Comparison of ENCODE assay signal across 8 cellular contexts in genomic region chr2:206981739-206982336, GRCh38. TPM values are rescaled to one million over a fixed set of nuclear protein-coding genes. Genes with fewer than 3 reads are reported as not detected.
DNase-seq lines count a peak whose midpoint lies in the region; ATAC-seq and TF ChIP-seq lines count a peak whose summit lies in the region.

No MANE protein-coding gene starts in this region.

- H3K36me3 ChIP-seq in liver (ENCODE audit: control insufficient read depth in 4 of 4, insufficient read depth in 3 of 4, low read depth in 1 of 4, low read length in 3 of 4), result no peaks in the 10 kb centered on the region

- peak; percentile 72 to 98 (median 92) for TF ChIP-seq CTCF in dorsolateral prefrontal cortex (IDR thresholded peaks at IDR 0.05 in 54 of 56, conservative IDR thresholded peaks at IDR 0.05 in 2 of 56; ENCODE audit: low read depth in 1 of 56, partially characterized antibody in 56 of 56)
- TF ChIP-seq CTCF in liver (IDR thresholded peaks at IDR 0.05; ENCODE audit: low read depth, low read length, missing input control), result peak; percentile 64

- DNase-seq in A172 (ENCODE audit: low spot score) (peak; percentile 68), GOT3 (lab: John Stamatoyannopoulos, UW) (peak; percentile 31), NCI-H345 treated with DMSO at 0.1 percent for 48 hours (lab: John Stamatoyannopoulos, UW; ENCODE audit: unreplicated experiment) (peak; percentile 29), dorsolateral prefrontal cortex (peak; percentile 81 to 94 (median 88))
- peak; percentile 37 to 39 for DNase-seq in activated CD4-positive, alpha-beta T cell treated with anti-CD3 and anti-CD28 coated beads, Interleukin-2, amount 50 U/mL, for 4 hours
- DNase-seq in stimulated activated CD8-positive, alpha-beta memory T cell treated with anti-CD3 and anti-CD28 coated beads, Interleukin-2, amount 100 ng/mL, for 48 hours (ENCODE audit: low read depth in 2 of 2), result peak; percentile 20 to 25

- 54% methylated on average over 8 of the region's 8 CpGs for WGBS in liver

- H3K27me3 ChIP-seq in dorsolateral prefrontal cortex (no peaks in the 10 kb centered on the region), liver (ENCODE audit: control insufficient read depth in 4 of 4, insufficient read depth in 4 of 4, low read length in 3 of 4) (peaks cover 0 to 3% (median 0%) of the 10 kb centered on the region in 4 donors)

- no peaks in the 10 kb centered on the region for H3K4me1 ChIP-seq in liver (ENCODE audit: control insufficient read depth in 4 of 4, insufficient read depth in 4 of 4, low read length in 3 of 4)

- H3K9me3 ChIP-seq in liver (ENCODE audit: control insufficient read depth in 4 of 4, low read length in 3 of 4), result no peaks in the 10 kb centered on the region

- intact Hi-C loops in dorsolateral prefrontal cortex (cut with DNase I), result loop anchor here (1.0 to 10.0 kb wide), 13 partner anchors 61 to 493 kb away; partner anchors contain the start of gene KLF7 (in 1 of the 2)

- no peak overlapping the region for H3K9ac ChIP-seq in liver (ENCODE audit: low read depth in 1 of 2, low read length in 2 of 2)

- peak overlapping the region; percentile 19 to 71 (median 52) for H3K4me3 ChIP-seq in dorsolateral prefrontal cortex
- H3K4me3 ChIP-seq in liver (ENCODE audit: low read depth in 1 of 3, low read length in 3 of 3), result no peak overlapping the region

- ATAC-seq in GM18517 (IDR thresholded peaks at IDR 0.05; ENCODE audit: unreplicated experiment), result no peak

- H3K27ac ChIP-seq in dorsolateral prefrontal cortex, result peak overlapping the region in 51 of 59 donors; percentile 3 to 87 (median 67)
- no peak overlapping the region for H3K27ac ChIP-seq in liver (ENCODE audit: low read depth in 1 of 2, low read length in 2 of 2)

- TF ChIP-seq RAD21 in liver (IDR thresholded peaks at IDR 0.05), result peak; percentile 91

TF ChIP-seq in liver, 16 proteins besides CTCF, POLR2A, EP300 and RAD21:
- no peak for TF ChIP-seq GABPA (IDR thresholded peaks at IDR 0.05 in 1 of 2, conservative IDR thresholded peaks at IDR 0.05 in 1 of 2)
- no peak for TF ChIP-seq HNF4G (IDR thresholded peaks at IDR 0.05)
- TF ChIP-seq ATF3 (IDR thresholded peaks at IDR 0.05), result no peak
- TF ChIP-seq FOXA1 (IDR thresholded peaks at IDR 0.05), result no peak
TF ChIP-seq in liver: peak in this region for 0.

RNA-seq across cellular contexts. Expression of gene CPO, which starts 42.5 kb away (rescaled TPM):
- not detected in 2 replicates for total RNA-seq in A172 (2014; rRNA removed; shearing (Covaris generic))
- total RNA-seq in dorsolateral prefrontal cortex, result 1 to 10 TPM in 116 of 120 experiments, under 1 TPM in 3, not detected in 1; 0.82 to 6.2 (median 2.3) TPM
- total RNA-seq in liver, result under 1 TPM in 1 of 2 donors, not detected in 1; 0.25 TPM
- under 1 TPM; 0.07 to 0.31 TPM for polyA plus RNA-seq in liver

Comparison
In these comparisons a context has a peak if more than half of its experiments do, and no peak if none do; other contexts are left out.
1. DNase-seq: peak in every context shown above with its lines; median percentile 88 in dorsolateral prefrontal cortex; 68 in A172; 38 in activated CD4-positive, alpha-beta T cell treated with anti-CD3 and anti-CD28 coated beads, Interleukin-2, amount 50 U/mL, for 4 hours; 31 in GOT3; 29 in NCI-H345 treated with DMSO at 0.1 percent for 48 hours; 22 in stimulated activated CD8-positive, alpha-beta memory T cell treated with anti-CD3 and anti-CD28 coated beads, Interleukin-2, amount 100 ng/mL, for 48 hours.
2. H3K27ac ChIP-seq: peak in dorsolateral prefrontal cortex (51 of 59); none in liver (0 of 2).
3. H3K4me3 ChIP-seq: peak in dorsolateral prefrontal cortex (59 of 59); none in liver (0 of 3).